In genomic region chr1:162709132-162709860, GRCh38 we compare ENCODE assay signal across 18 cellular contexts.
A peak's percentile ranks its signal among the peaks of the same experiment; 100 is the strongest.
DNase-seq lines count a peak whose midpoint lies in the region; ATAC-seq, FAIRE-seq and TF ChIP-seq lines count a peak whose summit lies in the region.
"Had no signal": no experiment of that assay in that cellular context is flagged by ENCODE, and none has a peak within 500 bp of the region (broad histone marks: within the 10 kb centered on the region; RNA-seq: fewer than 3 reads in every experiment).

No MANE protein-coding gene starts in this region.

- H3K27ac ChIP-seq in right cardiac atrium (ENCODE audit: low read length) (peak overlapping the region; percentile 70), endothelial cell of umbilical vein (ENCODE audit: insufficient read depth, low read depth, low read length) (peak overlapping the region; percentile 5), osteoblast (ENCODE audit: low read depth, low read length) (peak overlapping the region; percentile 74)

- intact Hi-C loops in right cardiac atrium (cut with DNase I): no loop called here
- intact Hi-C loops in left cardiac atrium (cut with DNase I): no loop called here
- intact Hi-C loops in endothelial cell of umbilical vein (cut with micrococcal nuclease): loop anchor here (1.0 kb wide), 1 partner anchor 18 kb away; no protein-coding TSS in a partner anchor

- H3K4me2 ChIP-seq in endothelial cell of umbilical vein (ENCODE audit: insufficient read depth, low read length) (no peak overlapping the region), osteoblast (ENCODE audit: insufficient read depth, low read length) (peak overlapping the region; percentile 65)

- H3K36me3 ChIP-seq in endothelial cell of umbilical vein (ENCODE audit: control insufficient read depth in 2 of 2, extremely low read depth in 1 of 2, insufficient read depth in 2 of 2, low read length in 2 of 2) (peaks cover 0 to 2% of the 10 kb centered on the region in 2 experiments), osteoblast (ENCODE audit: insufficient read depth, low read length) (peaks cover 23% of the 10 kb centered on the region)
- H3K36me3 ChIP-seq: HAP-1 had no signal

- CTCF ChIA-PET in endothelial cell of umbilical vein (lab: Charles Lee): interaction anchor here (1.1 to 1.9 kb wide), 3 partner anchors 13 to 81 kb away, joined by 3 to 8 read pairs (median 3); no protein-coding TSS in a partner anchor

- H3K79me2 ChIP-seq in endothelial cell of umbilical vein (ENCODE audit: control insufficient read depth, insufficient read depth, low read length) (no peaks in the 10 kb centered on the region), osteoblast (ENCODE audit: insufficient read depth, low read length) (peaks cover 83% of the 10 kb centered on the region)

- H3K4me1 ChIP-seq in right cardiac atrium (ENCODE audit: control insufficient read depth, insufficient read depth, low read length) (peaks cover 28% of the 10 kb centered on the region), endothelial cell of umbilical vein (ENCODE audit: control insufficient read depth, extremely low read depth, insufficient read depth, low read length) (peaks cover 27% of the 10 kb centered on the region), osteoblast (ENCODE audit: insufficient read depth, low read length) (peaks cover 44% of the 10 kb centered on the region)

- H3K27me3 ChIP-seq in right cardiac atrium (ENCODE audit: control insufficient read depth, insufficient read depth): no peaks in the 10 kb centered on the region
- no peaks in the 10 kb centered on the region for H3K27me3 ChIP-seq in endothelial cell of umbilical vein (ENCODE audit: control insufficient read depth in 2 of 2, insufficient read depth in 2 of 2, low read length in 2 of 2)
- H3K27me3 ChIP-seq in osteoblast (ENCODE audit: insufficient read depth, low read length): no peaks in the 10 kb centered on the region

- DNase-seq in right cardiac atrium: no peak
- no peak for DNase-seq in left cardiac atrium
- peak; percentile 64 for DNase-seq in endothelial cell of umbilical vein (ENCODE audit: low read depth, low spot score)
- DNase-seq in osteoblast (ENCODE audit: insufficient read length, low spot score, missing footprints): peak; percentile 55
- no peak for DNase-seq in AG08395 (ENCODE audit: low spot score)
- DNase-seq in HUDEP-2 (lab: John Stamatoyannopoulos, UW; ENCODE audit: unreplicated experiment in 76 of 76): no peak
- DNase-seq in GM19238 (ENCODE audit: insufficient read length, low spot score): no peak
- no peak for DNase-seq in GDM1 (lab: John Stamatoyannopoulos, UW)
- DNase-seq: activated CD4-positive, alpha-beta memory T cell treated with anti-CD3 and anti-CD28 coated beads for 36 hours; activated T-cell treated with anti-CD3 and anti-CD28 coated beads, Interleukin-2, amount 50 U/mL, for 4 hours; CD4-positive, alpha-beta T cell; NCI-H1436 treated with DMSO at 0.1 percent for 48 hours; NCI-H226; trophoblast cell had no signal

- no TSS peak for BruUV-seq in endothelial cell of umbilical vein (replicated peaks; lab: Mats Ljungman, UMichigan)

- POLR2A ChIA-PET in endothelial cell of umbilical vein (lab: Charles Lee): no interaction called here

- FAIRE-seq in endothelial cell of umbilical vein (lab: Jason Lieb, UNC): peak; percentile 72
- FAIRE-seq: bronchial epithelial cell, GM19239 had no signal

- 71% methylated on average over 4 of the region's 4 CpGs for WGBS in right cardiac atrium

- H4K20me1 ChIP-seq in endothelial cell of umbilical vein (replicated peaks; ENCODE audit: control insufficient read depth, extremely low read depth, insufficient read depth, low read length) (no peaks in the 10 kb centered on the region), osteoblast (ENCODE audit: insufficient read depth, low read length) (peaks cover 60% of the 10 kb centered on the region)

- no peak for TF ChIP-seq CTCF in endothelial cell of umbilical vein (IDR thresholded peaks at IDR 0.05; ENCODE audit: extremely low read depth in 1 of 2, insufficient read depth in 1 of 2, low read depth in 1 of 2, low read length in 2 of 2)
- no peak for TF ChIP-seq CTCF in osteoblast (IDR thresholded peaks at IDR 0.05; ENCODE audit: extremely low read depth, low read depth, low read length)

- no peak overlapping the region for H2AFZ ChIP-seq in endothelial cell of umbilical vein (ENCODE audit: low read depth, low read length)
- H2AFZ ChIP-seq in osteoblast (ENCODE audit: low read length): no peak overlapping the region

- no peaks in the 10 kb centered on the region for H3K9me3 ChIP-seq in right cardiac atrium (ENCODE audit: control insufficient read depth, low read length)
- H3K9me3 ChIP-seq in endothelial cell of umbilical vein (replicated peaks; ENCODE audit: control insufficient read depth, insufficient read depth, low read length): no peaks in the 10 kb centered on the region
- no peaks in the 10 kb centered on the region for H3K9me3 ChIP-seq in osteoblast (ENCODE audit: low read depth, low read length)
- H3K9me3 ChIP-seq: HAP-1 had no signal

- dilution Hi-C loops in endothelial cell of umbilical vein (cut with MboI; ENCODE audit: extremely low pct_ligation_motif_present, low sequenced_read_pairs): no loop called here

- TF ChIP-seq POLR2A in endothelial cell of umbilical vein (IDR thresholded peaks at IDR 0.05; ENCODE audit: low read depth, low read length): no peak

- H3K4me3 ChIP-seq in right cardiac atrium (ENCODE audit: low read length) (no peak overlapping the region), endothelial cell of umbilical vein (replicated peaks in 1 of 3; ENCODE audit: insufficient read depth in 1 of 3, low read depth in 1 of 3, low read length in 3 of 3) (no peak overlapping the region), osteoblast (ENCODE audit: insufficient read depth, low read length) (no peak overlapping the region)
- H3K4me3 ChIP-seq: HAP-1 had no signal

- H3K9me1 ChIP-seq in endothelial cell of umbilical vein (replicated peaks; ENCODE audit: control insufficient read depth, extremely low read depth, insufficient read depth, low read length): no peaks in the 10 kb centered on the region

- H3K9ac ChIP-seq in endothelial cell of umbilical vein (replicated peaks; ENCODE audit: extremely low read depth, insufficient read depth, low read length): no peak overlapping the region

- ATAC-seq in right cardiac atrium: no peak
- ATAC-seq in left cardiac atrium: no peak
- ATAC-seq: activated naive CD4-positive, alpha-beta T cell treated with anti-CD3 and anti-CD28 coated beads, Interleukin-2, amount 50 U/mL, for 72 hours; activated T-cell treated with anti-CD3 and anti-CD28 coated beads, Interleukin-2, amount 50 U/mL, for 4 hours had no signal

TF ChIP-seq in endothelial cell of umbilical vein, 7 proteins besides CTCF, POLR2A, EP300 and RAD21:
- TF ChIP-seq EZH2 (IDR thresholded peaks at IDR 0.05; ENCODE audit: borderline replicate concordance, low read depth, low read length, severe bottlenecking): no peak
- TF ChIP-seq POLR2AphosphoS5 (IDR thresholded peaks at IDR 0.05; ENCODE audit: insufficient read depth, low read depth, low read length): no peak
- no peak for TF ChIP-seq MAX (IDR thresholded peaks at IDR 0.05; ENCODE audit: insufficient read depth, insufficient read length)
- no peak for TF ChIP-seq MYC (IDR thresholded peaks at IDR 0.05; ENCODE audit: low read depth, low read length)
- TF ChIP-seq GATA2 (IDR thresholded peaks at IDR 0.05; ENCODE audit: insufficient read depth, insufficient read length, low read depth, low read length): no peak
- no peak for TF ChIP-seq JUN (IDR thresholded peaks at IDR 0.05; ENCODE audit: borderline replicate concordance, insufficient read depth, insufficient read length, low read depth)
- no peak for TF ChIP-seq FOS (IDR thresholded peaks at IDR 0.05; ENCODE audit: borderline replicate concordance, insufficient read depth, low read length)

Comparison
In these comparisons a context has a peak if more than half of its experiments do, and no peak if none do; other contexts are left out.
1. DNase-seq: peak in endothelial cell of umbilical vein (single experiment) and osteoblast (single experiment); none in right cardiac atrium (0 of 3), left cardiac atrium (single experiment), AG08395 (single experiment), HUDEP-2 (0 of 76), GM19238 (single experiment) and GDM1 (single experiment).
2. H3K27ac ChIP-seq: peak in every context shown above with its lines; median percentile 74 in osteoblast; 70 in right cardiac atrium; 5 in endothelial cell of umbilical vein.